In genomic region chr2:230589497-230590015, GRCh38 we compare ENCODE assay signal across 8 cellular contexts.
DNase-seq lines count a peak whose midpoint lies in the region; ATAC-seq and TF ChIP-seq lines count a peak whose summit lies in the region.

No MANE protein-coding gene starts in this region.

- peaks cover 10% of the 10 kb centered on the region for H3K9me3 Mint-ChIP-seq in activated T-helper 17 cell treated with anti-CD3 and anti-CD28 coated beads, Interleukin-2, amount 50 U/mL, for 72 hours

- no peaks in the 10 kb centered on the region for H3K27me3 Mint-ChIP-seq in activated T-helper 17 cell treated with anti-CD3 and anti-CD28 coated beads, Interleukin-2, amount 50 U/mL, for 72 hours

- H3K36me3 Mint-ChIP-seq in activated T-helper 17 cell treated with anti-CD3 and anti-CD28 coated beads, Interleukin-2, amount 50 U/mL, for 72 hours (ENCODE audit: low read depth) = no peaks in the 10 kb centered on the region

- peaks cover 31% of the 10 kb centered on the region for H3K4me1 Mint-ChIP-seq in activated T-helper 17 cell treated with anti-CD3 and anti-CD28 coated beads, Interleukin-2, amount 50 U/mL, for 72 hours

- DNase-seq in GM10266 (ENCODE audit: extremely low spot score) = peak; percentile 69
- DNase-seq in NCI-H446 treated with DMSO at 0.1 percent for 48 hours (lab: John Stamatoyannopoulos, UW) = no peak
- no peak for DNase-seq in 8988T
- DNase-seq in activated CD8-positive, alpha-beta memory T cell treated with anti-CD3 and anti-CD28 coated beads, Interleukin-2, amount 50 U/mL, for 4 hours = no peak
- no peak for DNase-seq in NCI-H2029 (lab: John Stamatoyannopoulos, UW)

- peak overlapping the region; percentile 33 for H3K4me3 Mint-ChIP-seq in activated T-helper 17 cell treated with anti-CD3 and anti-CD28 coated beads, Interleukin-2, amount 50 U/mL, for 72 hours

- TF ChIP-seq CTCF in GM10266 (IDR thresholded peaks at IDR 0.05; ENCODE audit: control insufficient read depth, insufficient read depth, low read depth, missing control alignments) = no peak

- ATAC-seq in GM19395 (IDR thresholded peaks at IDR 0.05; ENCODE audit: unreplicated experiment) (peak; percentile 98), HG03139 (IDR thresholded peaks at IDR 0.05; ENCODE audit: unreplicated experiment) (peak; percentile 92)
- ATAC-seq in activated T-helper 17 cell treated with anti-CD3 and anti-CD28 coated beads, Interleukin-2, amount 50 U/mL, for 72 hours (replicated peaks) = peak; percentile 93

- peak overlapping the region; percentile 73 for H3K27ac Mint-ChIP-seq in activated T-helper 17 cell treated with anti-CD3 and anti-CD28 coated beads, Interleukin-2, amount 50 U/mL, for 72 hours
